ENCODE assay signal across 1 cellular context in genomic region chr16:85251225-85251760, GRCh38.
TF ChIP-seq lines count a peak whose summit lies in the region.

No MANE protein-coding gene starts in this region.

TF ChIP-seq in WTC11, 78 proteins besides CTCF, POLR2A, EP300 and RAD21 (continued from another document):
- TF ChIP-seq FOXP4 (CRISPR knock-in tag; IDR thresholded peaks at IDR 0.05), result no peak
- no peak for TF ChIP-seq KAT7 (CRISPR knock-in tag; IDR thresholded peaks at IDR 0.05; ENCODE audit: borderline replicate concordance)
- TF ChIP-seq SP1 (CRISPR knock-in tag; conservative IDR thresholded peaks at IDR 0.05), result no peak
- no peak for TF ChIP-seq NR1H2 (CRISPR knock-in tag; IDR thresholded peaks at IDR 0.05)
- TF ChIP-seq ATF1 (CRISPR knock-in tag; IDR thresholded peaks at IDR 0.05), result no peak
- no peak for TF ChIP-seq CDX4 (CRISPR knock-in tag; IDR thresholded peaks at IDR 0.05; ENCODE audit: borderline replicate concordance)
- no peak for TF ChIP-seq MYBL2 (CRISPR knock-in tag; IDR thresholded peaks at IDR 0.05)
- TF ChIP-seq JAZF1 (CRISPR knock-in tag; IDR thresholded peaks at IDR 0.05), result no peak
- TF ChIP-seq TP53 (CRISPR knock-in tag; IDR thresholded peaks at IDR 0.05), result no peak
- TF ChIP-seq ZNF423 (CRISPR knock-in tag; IDR thresholded peaks at IDR 0.05), result no peak
- no peak for TF ChIP-seq ERG (CRISPR knock-in tag; IDR thresholded peaks at IDR 0.05)
- no peak for TF ChIP-seq STAT6 (CRISPR knock-in tag; conservative IDR thresholded peaks at IDR 0.05; ENCODE audit: low read depth)
- no peak for TF ChIP-seq PREB (CRISPR knock-in tag; IDR thresholded peaks at IDR 0.05; ENCODE audit: borderline replicate concordance)
- TF ChIP-seq SOX15 (CRISPR knock-in tag; IDR thresholded peaks at IDR 0.05), result no peak
- TF ChIP-seq HMGA2 (CRISPR knock-in tag; IDR thresholded peaks at IDR 0.05), result no peak
- no peak for TF ChIP-seq FOXP1 (CRISPR knock-in tag; IDR thresholded peaks at IDR 0.05; ENCODE audit: borderline replicate concordance)
- TF ChIP-seq TCF7 (CRISPR knock-in tag; IDR thresholded peaks at IDR 0.05; ENCODE audit: low read depth), result no peak
